In the genomic region with DNA sequence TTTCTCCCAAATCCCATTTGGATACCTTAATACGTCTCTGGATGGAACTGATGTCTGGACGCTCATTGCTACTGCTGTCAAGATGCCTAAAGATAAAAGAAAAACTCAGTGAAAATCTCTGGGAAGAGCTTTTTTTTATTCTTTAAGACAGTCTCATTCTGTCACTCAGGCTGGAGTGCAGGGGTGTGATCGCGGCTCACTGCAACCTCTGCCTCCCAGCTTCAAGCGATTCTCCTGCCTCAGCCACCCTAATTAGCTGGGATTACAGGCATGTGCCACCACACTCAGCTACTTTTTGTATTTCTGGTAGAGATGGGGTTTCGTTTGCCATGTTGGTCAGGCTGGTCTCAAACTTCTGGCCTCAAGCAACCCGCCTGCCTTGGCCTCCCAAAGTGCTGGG, we compare ENCODE assay signal across 29 cellular contexts.
"Had no signal": no experiment of that assay in that cellular context is flagged by ENCODE, and none has a peak within 500 bp of the region (broad histone marks: within the 10 kb centered on the region; RNA-seq: fewer than 3 reads in every experiment).

No MANE protein-coding gene starts in this region.

- H3K4me3 Mint-ChIP-seq: activated B cell treated with CpG ODN at 0.5 μM for 24 hours; activated CD4-positive, alpha-beta memory T cell treated with anti-CD3 and anti-CD28 coated beads for 36 hours; activated CD4-positive, alpha-beta T cell treated with anti-CD3 and anti-CD28 coated beads, Interleukin-2, amount 10 ng/mL, durations not matched to agents 7 days and 5 days; activated CD8-positive, alpha-beta T cell treated with anti-CD3 and anti-CD28 coated beads for 36 hours; activated naive CD4-positive, alpha-beta T cell treated with anti-CD3 and anti-CD28 coated beads for 36 hours; activated naive CD8-positive, alpha-beta T cell treated with anti-CD3 and anti-CD28 coated beads for 36 hours; activated T-cell treated with anti-CD3 and anti-CD28 coated beads, Interleukin-2, amount 50 U/mL, for 4 hours; activated T-cell treated with anti-CD3 and anti-CD28 coated beads, Interleukin-2, amount 50 U/mL, for 72 hours; activated T-helper 1 cell treated with anti-CD3 and anti-CD28 coated beads, Interleukin-12 subunit alpha, Interleukin-12 subunit beta, Interleukin-2, Interleukin-4 antibody, amounts not matched to agents 30 ng/mL and 10 ng/mL and 1 ng/mL, durations not matched to agents 14 hours and 24 hours and 36 hours; activated T-helper 17 cell treated with anti-CD3 and anti-CD28 coated beads, Interleukin-2, amount 50 U/mL, for 72 hours; T-cell; T-helper 2 cell treated with Interferon-gamma antibody and Interleukin-4, amounts not matched to agents 5 μg/mL and 100 μg/mL, for 36 hours had no signal

- H3K4me1 Mint-ChIP-seq: activated CD4-positive, alpha-beta T cell treated with anti-CD3 and anti-CD28 coated beads, Interleukin-2, amount 10 ng/mL, durations not matched to agents 7 days and 5 days; activated naive CD8-positive, alpha-beta T cell treated with anti-CD3 and anti-CD28 coated beads for 36 hours; activated T-helper 17 cell treated with anti-CD3 and anti-CD28 coated beads, Interleukin-2, amount 50 U/mL, for 72 hours; T-cell had no signal

- H3K27ac Mint-ChIP-seq: activated B cell treated with CpG ODN at 0.5 μM for 24 hours; activated CD4-positive, alpha-beta T cell treated with anti-CD3 and anti-CD28 coated beads, Interleukin-2, amount 10 ng/mL, durations not matched to agents 7 days and 5 days; activated CD8-positive, alpha-beta T cell treated with anti-CD3 and anti-CD28 coated beads for 36 hours; activated naive CD8-positive, alpha-beta T cell treated with anti-CD3 and anti-CD28 coated beads for 36 hours; activated T-cell treated with anti-CD3 and anti-CD28 coated beads, Interleukin-2, amount 50 U/mL, for 72 hours; activated T-helper 1 cell treated with anti-CD3 and anti-CD28 coated beads, Interleukin-12 subunit alpha, Interleukin-12 subunit beta, Interleukin-2, Interleukin-4 antibody, amounts not matched to agents 30 ng/mL and 10 ng/mL and 1 ng/mL, durations not matched to agents 14 hours and 24 hours and 36 hours; T-cell; T-helper 2 cell treated with Interferon-gamma antibody and Interleukin-4, amounts not matched to agents 5 μg/mL and 100 μg/mL, for 36 hours had no signal

- ATAC-seq: activated CD8-positive, alpha-beta T cell treated with anti-CD3 and anti-CD28 coated beads for 36 hours; activated T-cell treated with anti-CD3 and anti-CD28 coated beads, Interleukin-2, amount 50 U/mL, for 4 hours; activated T-helper 17 cell treated with anti-CD3 and anti-CD28 coated beads, Interleukin-2, amount 50 U/mL, for 72 hours; body of pancreas; T-cell had no signal

- H3K27me3 Mint-ChIP-seq: activated B cell treated with CpG ODN at 0.5 μM for 24 hours; activated CD4-positive, alpha-beta memory T cell treated with anti-CD3 and anti-CD28 coated beads for 36 hours; activated CD4-positive, alpha-beta T cell treated with anti-CD3 and anti-CD28 coated beads, Interleukin-2, amount 10 ng/mL, durations not matched to agents 7 days and 5 days; activated CD8-positive, alpha-beta T cell treated with anti-CD3 and anti-CD28 coated beads for 36 hours; activated naive CD8-positive, alpha-beta T cell treated with anti-CD3 and anti-CD28 coated beads for 36 hours; activated T-helper 17 cell treated with anti-CD3 and anti-CD28 coated beads, Interleukin-2, amount 50 U/mL, for 72 hours; T-cell had no signal

- H3K9me3 Mint-ChIP-seq: activated B cell treated with CpG ODN at 0.5 μM for 24 hours; activated CD4-positive, alpha-beta memory T cell treated with anti-CD3 and anti-CD28 coated beads for 36 hours; activated CD4-positive, alpha-beta T cell treated with anti-CD3 and anti-CD28 coated beads, Interleukin-2, amount 10 ng/mL, durations not matched to agents 7 days and 5 days; activated CD8-positive, alpha-beta T cell treated with anti-CD3 and anti-CD28 coated beads for 36 hours; activated naive CD4-positive, alpha-beta T cell treated with anti-CD3 and anti-CD28 coated beads for 36 hours; activated naive CD8-positive, alpha-beta T cell treated with anti-CD3 and anti-CD28 coated beads for 36 hours; activated T-cell treated with anti-CD3 and anti-CD28 coated beads, Interleukin-2, amount 50 U/mL, for 4 hours; activated T-cell treated with anti-CD3 and anti-CD28 coated beads, Interleukin-2, amount 50 U/mL, for 72 hours; activated T-helper 1 cell treated with anti-CD3 and anti-CD28 coated beads, Interleukin-12 subunit alpha, Interleukin-12 subunit beta, Interleukin-2, Interleukin-4 antibody, amounts not matched to agents 30 ng/mL and 10 ng/mL and 1 ng/mL, durations not matched to agents 14 hours and 24 hours and 36 hours; activated T-helper 17 cell treated with anti-CD3 and anti-CD28 coated beads, Interleukin-2, amount 50 U/mL, for 72 hours; T-cell; T-helper 2 cell treated with Interferon-gamma antibody and Interleukin-4, amounts not matched to agents 5 μg/mL and 100 μg/mL, for 36 hours had no signal

- DNase-seq: activated B cell treated with CpG ODN at 0.5 μM for 24 hours; activated CD4-positive, alpha-beta memory T cell treated with anti-CD3 and anti-CD28 coated beads for 36 hours; activated CD4-positive, alpha-beta T cell treated with anti-CD3 and anti-CD28 coated beads for 48 hours; activated CD4-positive, alpha-beta T cell treated with anti-CD3 and anti-CD28 coated beads, Interleukin-2, amount 10 ng/mL, durations not matched to agents 7 days and 5 days; activated CD4-positive, CD25-positive, alpha-beta regulatory T cell treated with anti-CD3 and anti-CD28 coated beads, Interleukin-2, amount 50 U/mL, for 72 hours; activated CD8-positive, alpha-beta memory T cell treated with anti-CD3 and anti-CD28 coated beads, Interleukin-2, amount 50 U/mL, for 4 hours; activated CD8-positive, alpha-beta T cell treated with anti-CD3 and anti-CD28 coated beads for 36 hours; activated effector memory CD4-positive, alpha-beta T cell treated with anti-CD3 and anti-CD28 coated beads, Interleukin-2, amount 50 U/mL, for 16 hours; activated gamma-delta T cell treated with Interleukin-2 at 50 U/mL for 16 hours; activated naive CD4-positive, alpha-beta T cell; activated naive CD4-positive, alpha-beta T cell treated with anti-CD3 and anti-CD28 coated beads for 36 hours; activated naive CD4-positive, alpha-beta T cell treated with anti-CD3 and anti-CD28 coated beads, Interleukin-2, amount 50 U/mL, for 16 hours; activated naive CD8-positive, alpha-beta T cell treated with anti-CD3 and anti-CD28 coated beads for 36 hours; activated T-cell treated with anti-CD3 and anti-CD28 coated beads for 4 hours; activated T-cell treated with anti-CD3 and anti-CD28 coated beads, Interleukin-2, amount 50 U/mL, for 1 hour; activated T-cell treated with anti-CD3 and anti-CD28 coated beads, Interleukin-2, amount 50 U/mL, for 4 hours; activated T-cell treated with anti-CD3 and anti-CD28 coated beads, Interleukin-2, amount 50 U/mL, for 72 hours; adrenal gland; amniotic stem cell; aorta; body of pancreas; brain microvascular endothelial cell; central memory CD4-positive, alpha-beta T cell; T-cell; T-helper 2 cell; T-helper 9 cell had no signal
